In the genomic region with DNA sequence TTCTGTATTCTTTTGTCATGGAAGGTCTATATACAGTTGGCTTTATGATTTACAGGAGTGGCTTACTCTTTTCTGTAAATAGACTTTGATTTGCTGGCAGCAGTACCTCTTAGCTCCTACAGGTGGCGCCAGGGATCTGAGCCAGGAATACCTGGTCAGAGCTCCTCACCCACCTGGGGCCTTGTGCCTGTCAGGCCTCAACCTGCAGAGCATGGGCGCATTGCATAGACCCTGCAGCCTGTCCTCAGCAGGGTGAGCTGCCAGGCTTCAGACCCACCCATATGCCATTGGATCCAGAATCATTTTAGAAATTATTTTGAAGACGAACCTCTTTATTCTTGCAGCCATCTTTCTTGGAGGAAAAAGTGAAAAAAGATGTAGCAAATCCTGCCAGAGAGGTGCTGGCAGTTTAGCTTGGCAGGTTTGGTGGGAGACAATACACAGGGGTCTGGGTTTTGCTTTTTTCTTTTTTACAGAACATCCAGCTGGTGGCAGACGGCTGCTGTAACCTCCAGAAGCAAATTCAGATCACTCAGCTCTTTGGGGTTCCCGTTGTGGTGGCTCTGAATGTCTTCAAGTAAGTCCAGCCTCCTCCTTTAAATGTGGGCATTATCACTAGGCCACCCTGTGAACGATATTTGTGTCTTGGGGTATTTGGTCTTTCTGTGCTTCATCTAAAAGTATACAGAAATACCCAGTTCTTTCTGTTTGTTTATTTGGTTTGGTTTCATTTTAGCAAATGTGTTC, we compare ENCODE assay signal across 9 cellular contexts.
A peak's percentile ranks its signal among the peaks of the same experiment; 100 is the strongest.
DNase-seq lines count a peak whose midpoint lies in the region; ATAC-seq, FAIRE-seq and TF ChIP-seq lines count a peak whose summit lies in the region.
"Had no signal": no experiment of that assay in that cellular context is flagged by ENCODE, and none has a peak within 500 bp of the region (broad histone marks: within the 10 kb centered on the region; RNA-seq: fewer than 3 reads in every experiment).

No MANE protein-coding gene starts in this region.

- TF ChIP-seq POLR2A in GM18505 (IDR thresholded peaks at IDR 0.05; ENCODE audit: borderline replicate concordance, extremely low read depth, insufficient read depth, insufficient read length): no peak

- H3K27me3 Mint-ChIP-seq in HFFc6 (ENCODE audit: insufficient read depth): peaks cover 3% of the 10 kb centered on the region; the same call in 1 of the 2 replicates

- FAIRE-seq in G401.6 (lab: Jason Lieb, UNC): peak; percentile 47
- FAIRE-seq: frontal cortex had no signal

- peak; percentile 25 for DNase-seq in HFFc6
- peak; percentile 5 to 65 for DNase-seq in NCI-H187 (lab: John Stamatoyannopoulos, UW)
- DNase-seq in cardiac fibroblast (ENCODE audit: low read depth in 2 of 2): peak; percentile 78 to 79
- DNase-seq in kidney tubule cell (ENCODE audit: low spot score): peak; percentile 82
- DNase-seq in stimulated activated CD4-positive, alpha-beta T cell treated with anti-CD3 and anti-CD28 coated beads, Interleukin-2, amount 100 ng/mL, for 48 hours: peak; percentile 45 to 54

- no peak overlapping the region for H3K4me3 ChIP-seq in cardiac fibroblast (replicated peaks in 1 of 2; ENCODE audit: low read depth in 2 of 2, low read length in 2 of 2)

- peak overlapping the region; percentile 2; the same call in 1 of the 2 replicates for H3K27ac Mint-ChIP-seq in HFFc6

- ATAC-seq in GM18505 (IDR thresholded peaks at IDR 0.05; ENCODE audit: unreplicated experiment): no peak

- TF ChIP-seq CTCF in HFFc6 (IDR thresholded peaks at IDR 0.05) (peak; percentile 99), VCaP (conservative IDR thresholded peaks at IDR 0.05) (peak; percentile 98), cardiac fibroblast (IDR thresholded peaks at IDR 0.05; ENCODE audit: low read depth, low read length) (peak; percentile 97)

- no peak overlapping the region for H3K4me3 Mint-ChIP-seq in HFFc6

- peak overlapping the region; percentile 39; the same call in 1 of the 2 replicates for H3K27ac ChIP-seq in VCaP

- no peaks in the 10 kb centered on the region for H3K9me3 Mint-ChIP-seq in HFFc6

- H3K4me1 Mint-ChIP-seq in HFFc6 (ENCODE audit: low read depth): peaks cover 29% of the 10 kb centered on the region

- H3K36me3 Mint-ChIP-seq in HFFc6 (ENCODE audit: low read depth): peaks cover 25% of the 10 kb centered on the region

Comparison
In these comparisons a context has a peak if more than half of its experiments do, and no peak if none do; other contexts are left out.
1. DNase-seq: peak in every context shown above with its lines; median percentile 82 in kidney tubule cell; 78 in cardiac fibroblast; 50 in stimulated activated CD4-positive, alpha-beta T cell treated with anti-CD3 and anti-CD28 coated beads, Interleukin-2, amount 100 ng/mL, for 48 hours; 35 in NCI-H187; 25 in HFFc6.